9 cellular contexts compared by ENCODE assay signal in genomic region chr10:59894114-59894513, GRCh38. TPM values are rescaled to one million over a fixed set of nuclear protein-coding genes. Genes with fewer than 3 reads are reported as not detected.
A peak's percentile ranks its signal among the peaks of the same experiment; 100 is the strongest.
DNase-seq lines count a peak whose midpoint lies in the region; ATAC-seq and TF ChIP-seq lines count a peak whose summit lies in the region.
"Had no signal": no experiment of that assay in that cellular context is flagged by ENCODE, and none has a peak within 500 bp of the region (broad histone marks: within the 10 kb centered on the region; RNA-seq: fewer than 3 reads in every experiment).

No MANE protein-coding gene starts in this region.

- no peak overlapping the region for H4K91ac ChIP-seq in trophoblast cell (ENCODE audit: low read depth, low read length)

- 45% methylated on average over 4 of the region's 4 CpGs for WGBS in SK-N-SH (ENCODE audit: low lambda C conversion rate)
- no CpG with 5 or more reads among the region's 4 CpGs for WGBS in trophoblast cell (ENCODE audit: extremely low coverage, insufficient coverage, insufficient read length)

- CTCF ChIA-PET in Calu3 (lab: Charles Lee) = interaction anchor here (0.6 to 1.2 kb wide), 2 partner anchors 9 to 29 kb away, joined by 3 to 4 read pairs; no protein-coding TSS in a partner anchor
- CTCF ChIA-PET in SK-N-SH (lab: Yijun Ruan, JAX) = no interaction called here

- H3K79me2 ChIP-seq in SK-N-SH (ENCODE audit: insufficient read depth) (peaks cover 80% of the 10 kb centered on the region), trophoblast cell (ENCODE audit: control insufficient read depth, insufficient read depth, low read length, poor library complexity) (peaks cover 34% of the 10 kb centered on the region)

- TF ChIP-seq CTCF in Calu3 (IDR thresholded peaks at IDR 0.05; ENCODE audit: unreplicated experiment) (no peak), SK-N-SH (IDR thresholded peaks at IDR 0.05) (no peak), foreskin fibroblast (IDR thresholded peaks at IDR 0.05; ENCODE audit: low read depth, low read length) (no peak)

- DNase-seq in Calu3 = peak; percentile 71
- DNase-seq in SK-N-SH = no peak
- DNase-seq in foreskin fibroblast = peak; percentile 58 to 86
- DNase-seq in trophoblast cell = no peak
- no peak for DNase-seq in mesenteric fat pad (ENCODE audit: low spot score)
- DNase-seq in NOMO-1 (lab: John Stamatoyannopoulos, UW; ENCODE audit: unreplicated experiment in 2 of 2) = no peak
- no peak for DNase-seq in activated naive CD8-positive, alpha-beta T cell treated with anti-CD3 and anti-CD28 coated beads, Interleukin-2, amount 50 U/mL, for 24 hours
- DNase-seq: activated effector memory CD4-positive, alpha-beta T cell treated with Interleukin-2 at 50 U/mL for 16 hours had no signal

- H3K79me1 ChIP-seq in trophoblast cell (ENCODE audit: low read length) = no peaks in the 10 kb centered on the region

- ATAC-seq in HG03378 (IDR thresholded peaks at IDR 0.05; ENCODE audit: unreplicated experiment) = no peak
- no peak for ATAC-seq in activated naive CD8-positive, alpha-beta T cell treated with anti-CD3 and anti-CD28 coated beads, Interleukin-2, amount 50 U/mL, for 24 hours

- peak overlapping the region; percentile 65 for H3K4ac ChIP-seq in trophoblast cell (ENCODE audit: low read depth, low read length)

- no peak overlapping the region for H3K23ac ChIP-seq in trophoblast cell (ENCODE audit: low read length)

- H3K36me3 Mint-ChIP-seq in Calu3 (ENCODE audit: insufficient read depth, unreplicated experiment) = peaks cover 22% of the 10 kb centered on the region
- peaks cover 24% of the 10 kb centered on the region for H3K36me3 Mint-ChIP-seq in activated naive CD8-positive, alpha-beta T cell treated with anti-CD3 and anti-CD28 coated beads, Interleukin-2, amount 50 U/mL, for 24 hours (ENCODE audit: low read depth)

- no peak overlapping the region for H3K4me3 ChIP-seq in SK-N-SH (ENCODE audit: low read depth in 2 of 2, low read length in 1 of 2)
- no peak overlapping the region for H3K4me3 ChIP-seq in foreskin fibroblast (ENCODE audit: low read depth in 1 of 2, low read length in 2 of 2)
- H3K4me3 ChIP-seq in trophoblast cell (ENCODE audit: low read depth, low read length) = no peak overlapping the region

- H4K12ac ChIP-seq in trophoblast cell (ENCODE audit: low read depth, low read length) = no peak overlapping the region

- H3K4me2 ChIP-seq in SK-N-SH (peak overlapping the region; percentile 17; the same call in 1 of the 2 replicates), trophoblast cell (ENCODE audit: low read length) (no peak overlapping the region)

- peaks cover 0 to 7% of the 10 kb centered on the region in 2 experiments for H3K36me3 ChIP-seq in SK-N-SH (replicated peaks in 1 of 2; ENCODE audit: control insufficient read depth in 1 of 2, insufficient read depth in 2 of 2, low read length in 1 of 2)
- H3K36me3 ChIP-seq in trophoblast cell (ENCODE audit: control insufficient read depth in 1 of 2, insufficient read depth in 2 of 2, low read length in 2 of 2) = peaks cover 9 to 12% of the 10 kb centered on the region in 2 experiments

- no peak overlapping the region for H3K14ac ChIP-seq in trophoblast cell (ENCODE audit: low read length)

- H2AFZ ChIP-seq in SK-N-SH (ENCODE audit: low read depth) (no peak overlapping the region), trophoblast cell (ENCODE audit: insufficient read depth, low read length, poor library complexity) (no peak overlapping the region)

- H3K4me3 Mint-ChIP-seq in Calu3 (ENCODE audit: low read depth, unreplicated experiment) = peak overlapping the region; percentile 33
- no peak overlapping the region for H3K4me3 Mint-ChIP-seq in activated naive CD8-positive, alpha-beta T cell treated with anti-CD3 and anti-CD28 coated beads, Interleukin-2, amount 50 U/mL, for 24 hours

- H3K27me3 Mint-ChIP-seq in Calu3 (ENCODE audit: unreplicated experiment) = no peaks in the 10 kb centered on the region
- no peaks in the 10 kb centered on the region for H3K27me3 Mint-ChIP-seq in activated naive CD8-positive, alpha-beta T cell treated with anti-CD3 and anti-CD28 coated beads, Interleukin-2, amount 50 U/mL, for 24 hours

- no peaks in the 10 kb centered on the region for H3K9me3 Mint-ChIP-seq in Calu3 (ENCODE audit: low read depth, unreplicated experiment)
- H3K9me3 Mint-ChIP-seq in activated naive CD8-positive, alpha-beta T cell treated with anti-CD3 and anti-CD28 coated beads, Interleukin-2, amount 50 U/mL, for 24 hours = no peaks in the 10 kb centered on the region

- no peak overlapping the region for H2AK5ac ChIP-seq in trophoblast cell (ENCODE audit: low read length)

- no peak for TF ChIP-seq EP300 in SK-N-SH (IDR thresholded peaks at IDR 0.05; ENCODE audit: borderline replicate concordance in 1 of 2, low read depth in 1 of 2, low read length in 1 of 2)

- H2BK120ac ChIP-seq in trophoblast cell (ENCODE audit: insufficient read depth, low read length, poor library complexity) = no peak overlapping the region

- TF ChIP-seq RAD21 in SK-N-SH (IDR thresholded peaks at IDR 0.05; ENCODE audit: low read length) = no peak

- H3F3A ChIP-seq in SK-N-SH (replicated peaks; ENCODE audit: insufficient read depth) = no peaks in the 10 kb centered on the region

- no peak overlapping the region for H4K8ac ChIP-seq in trophoblast cell (ENCODE audit: low read depth, low read length)

- H3K9ac ChIP-seq in SK-N-SH = no peak overlapping the region
- H3K9ac ChIP-seq in trophoblast cell (ENCODE audit: low read length) = no peak overlapping the region

- BruUV-seq in Calu3 (replicated peaks; lab: Mats Ljungman, UMichigan) = no TSS peak

- H3K4me1 Mint-ChIP-seq in Calu3 (ENCODE audit: low read depth, unreplicated experiment) = peaks cover 82% of the 10 kb centered on the region
- H3K4me1 Mint-ChIP-seq in activated naive CD8-positive, alpha-beta T cell treated with anti-CD3 and anti-CD28 coated beads, Interleukin-2, amount 50 U/mL, for 24 hours = peaks cover 70% of the 10 kb centered on the region

- peaks cover 67% of the 10 kb centered on the region for H4K20me1 ChIP-seq in SK-N-SH (ENCODE audit: insufficient read depth)

- no peak overlapping the region for H3K27ac ChIP-seq in SK-N-SH (ENCODE audit: low read depth in 2 of 2, low read length in 1 of 2)
- no peak overlapping the region for H3K27ac ChIP-seq in trophoblast cell (ENCODE audit: low read depth, low read length)

- H3K18ac ChIP-seq in trophoblast cell (ENCODE audit: low read length) = no peak overlapping the region

- H2BK5ac ChIP-seq in trophoblast cell (ENCODE audit: low read depth, low read length, poor library complexity) = no peak overlapping the region

- H3K4me1 ChIP-seq in SK-N-SH (ENCODE audit: control insufficient read depth in 1 of 2, insufficient read depth in 2 of 2, low read depth in 1 of 2, low read length in 1 of 2) = peaks cover 4 to 22% of the 10 kb centered on the region in 2 experiments; a peak in 2 of 4 replicates
- H3K4me1 ChIP-seq in trophoblast cell (ENCODE audit: control insufficient read depth in 1 of 2, insufficient read depth in 2 of 2, low read length in 2 of 2) = peaks cover 11 to 23% of the 10 kb centered on the region in 2 experiments

- peak overlapping the region; percentile 50 for H3K27ac Mint-ChIP-seq in Calu3 (ENCODE audit: unreplicated experiment)
- no peak overlapping the region for H3K27ac Mint-ChIP-seq in activated naive CD8-positive, alpha-beta T cell treated with anti-CD3 and anti-CD28 coated beads, Interleukin-2, amount 50 U/mL, for 24 hours

- no peaks in the 10 kb centered on the region for H3K27me3 ChIP-seq in SK-N-SH (ENCODE audit: insufficient read depth)
- H3K27me3 ChIP-seq in trophoblast cell (ENCODE audit: insufficient read depth, low read length) = no peaks in the 10 kb centered on the region

- no peak overlapping the region for H2BK12ac ChIP-seq in trophoblast cell (ENCODE audit: low read length)

- intact Hi-C loops in Calu3 (cut with micrococcal nuclease; ENCODE audit: unreplicated experiment) = no loop called here

- no peaks in the 10 kb centered on the region for H3K9me3 ChIP-seq in SK-N-SH
- no peaks in the 10 kb centered on the region for H3K9me3 ChIP-seq in trophoblast cell (ENCODE audit: insufficient read depth, low read depth, low read length)

- POLR2A ChIA-PET in SK-N-SH (lab: Yijun Ruan, JAX) = interaction anchor here (1.5 kb wide), 1 partner anchor 12 kb away, joined by 4 read pairs; the partner anchor contains the start of gene CCDC6

- H3K9me2 ChIP-seq in SK-N-SH = no peaks in the 10 kb centered on the region

TF ChIP-seq in SK-N-SH, 30 proteins besides CTCF, POLR2A, EP300 and RAD21 (continues in another document):
- TF ChIP-seq REST (IDR thresholded peaks at IDR 0.05; ENCODE audit: low read depth, low read length) (no peak), NFIC (IDR thresholded peaks at IDR 0.05; ENCODE audit: borderline replicate concordance) (peak; percentile 12; the same call in 1 of the 2 replicates), TCF12 (IDR thresholded peaks at IDR 0.05) (peak; percentile 32; the same call in 1 of the 2 replicates)

RNA-seq across cellular contexts. Expression of gene CCDC6, which starts 12.2 kb away (rescaled TPM):
- 111 and 115 TPM in 2 replicates for total RNA-seq in Calu3 (2022)
- polyA plus RNA-seq in SK-N-SH (2012; rRNA removed) = 10.8 and 12.7 TPM in 2 replicates
- 13.4 and 14.1 TPM in 2 replicates for polyA plus RNA-seq in SK-N-SH (2012; cell fraction: cytosol; rRNA removed)
- polyA plus RNA-seq in SK-N-SH (2012; cell fraction: nucleus; rRNA removed) = 4.9 and 9.8 TPM in 2 replicates
- polyA plus RNA-seq in trophoblast cell (2013) = 55.8 and 56.4 TPM in 2 replicates
- 31.2 TPM for total RNA-seq in mesenteric fat pad

Comparison
In these comparisons a context has a peak if more than half of its experiments do, and no peak if none do; other contexts are left out.
1. DNase-seq: peak in Calu3 (single experiment) and foreskin fibroblast (2 of 2); none in SK-N-SH (single experiment), trophoblast cell (0 of 2), mesenteric fat pad (single experiment), NOMO-1 (0 of 2) and activated naive CD8-positive, alpha-beta T cell treated with anti-CD3 and anti-CD28 coated beads, Interleukin-2, amount 50 U/mL, for 24 hours (single experiment).